ENCODE assay signal across 22 cellular contexts in the genomic region with DNA sequence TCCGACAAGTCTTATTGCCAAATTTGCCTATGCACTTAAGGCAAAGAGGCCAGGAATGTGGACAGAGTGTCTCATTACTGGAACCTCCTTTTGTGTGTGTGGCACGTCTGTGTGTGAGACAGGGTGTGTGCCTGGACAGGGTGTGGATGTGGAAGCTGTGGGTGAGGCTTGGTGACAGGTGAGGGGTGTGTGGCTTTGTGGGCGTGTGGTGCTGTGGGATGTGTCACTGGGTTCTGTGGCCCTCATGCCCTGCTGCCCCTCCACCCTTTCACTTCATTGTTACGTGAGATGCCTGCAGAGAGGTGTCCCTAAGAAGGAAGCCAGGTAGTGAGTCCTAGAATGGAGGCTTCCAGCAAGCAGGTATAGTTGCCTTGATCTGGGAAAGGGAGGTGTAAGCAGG.
"Had no signal": no experiment of that assay in that cellular context is flagged by ENCODE, and none has a peak within 500 bp of the region (broad histone marks: within the 10 kb centered on the region; RNA-seq: fewer than 3 reads in every experiment).

No MANE protein-coding gene starts in this region.

- H3K9me3 ChIP-seq: heart right ventricle, left ventricle myocardium inferior, testis, thyroid gland, transverse colon, upper lobe of left lung, vagina had no signal

- H3K27me3 ChIP-seq: heart right ventricle, hepatocyte, testis, thyroid gland, transverse colon, upper lobe of left lung, vagina had no signal

- ATAC-seq: heart right ventricle; naive thymus-derived CD4-positive, alpha-beta T cell; right cardiac atrium; sciatic nerve had no signal

- H3K36me3 ChIP-seq: heart right ventricle, left ventricle myocardium inferior, thyroid gland, transverse colon, upper lobe of left lung, vagina had no signal

- H3K4me3 ChIP-seq: heart right ventricle, hepatocyte, left ventricle myocardium inferior, lung, skin epidermis, testis, thyroid gland, transverse colon, upper lobe of left lung, vagina had no signal

- DNase-seq: heart right ventricle; kidney glomerular epithelial cell; left ventricle myocardium inferior; mesendoderm; naive thymus-derived CD4-positive, alpha-beta T cell; nucleus accumbens; right cardiac atrium; stimulated activated CD4-positive, alpha-beta T cell treated with anti-CD3 and anti-CD28 coated beads, Interleukin-12 subunit alpha, Interleukin-12 subunit beta, amount 100 ng/mL, for 4 hours; stimulated activated CD4-positive, alpha-beta T cell treated with anti-CD3 and anti-CD28 coated beads, Interleukin-15, amount 100 ng/mL, for 24 hours; stimulated activated CD4-positive, alpha-beta T cell treated with anti-CD3 and anti-CD28 coated beads, Interleukin-2, amount 100 ng/mL, for 24 hours; stimulated activated CD4-positive, alpha-beta T cell treated with anti-CD3 and anti-CD28 coated beads, Interleukin-4, amount 100 ng/mL, for 1 hour; stimulated activated naive CD4-positive, alpha-beta T cell; testis; thyroid gland; transverse colon; upper lobe of left lung had no signal

- H3K27ac ChIP-seq: heart right ventricle, hepatocyte, left ventricle myocardium inferior, parathyroid adenoma, skin epidermis, testis, thyroid gland, transverse colon, upper lobe of left lung, vagina had no signal

- H3K4me1 ChIP-seq: heart right ventricle, left ventricle myocardium inferior, parathyroid adenoma, testis, thyroid gland, transverse colon, upper lobe of left lung, vagina had no signal
